Comparison of ENCODE assay signal across 8 cellular contexts in the genomic region with DNA sequence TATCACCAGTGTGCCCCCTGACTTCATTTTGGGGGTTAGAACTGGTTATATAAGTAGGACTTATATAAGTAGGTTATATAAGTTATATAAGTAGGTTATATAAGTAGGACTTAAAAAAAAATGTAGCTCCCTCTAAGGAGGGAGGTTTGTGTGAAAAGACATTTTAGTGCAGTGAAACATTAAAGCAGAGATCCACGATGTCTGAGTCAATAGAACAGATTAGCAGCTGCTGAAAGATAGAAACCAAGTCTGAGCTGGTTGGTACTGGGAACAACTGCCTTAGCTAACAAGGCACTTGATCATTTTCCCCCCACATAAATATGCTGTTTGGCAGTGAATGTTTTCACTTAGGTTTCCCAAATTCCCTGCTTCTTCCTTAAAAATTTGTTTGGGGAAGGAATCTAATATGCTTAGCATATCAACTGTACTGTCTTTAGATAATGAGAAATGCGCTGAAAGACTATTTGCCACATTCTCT. TPM values are rescaled to one million over a fixed set of nuclear protein-coding genes. Genes with fewer than 3 reads are reported as not detected.
DNase-seq lines count a peak whose midpoint lies in the region; ATAC-seq and TF ChIP-seq lines count a peak whose summit lies in the region.

No MANE protein-coding gene starts in this region.

- no peaks in the 10 kb centered on the region for H3K9me3 ChIP-seq in Loucy (ENCODE audit: insufficient read depth, low read depth, low read length)
- H3K9me3 ChIP-seq in mammary epithelial cell (replicated peaks; ENCODE audit: insufficient read depth, low read length): no peaks in the 10 kb centered on the region
- H3K9me3 ChIP-seq in mucosa of stomach (ENCODE audit: control insufficient read depth, low read length): no peaks in the 10 kb centered on the region

- H3K27ac ChIP-seq in mammary epithelial cell (ENCODE audit: insufficient read depth, low read depth, low read length): peak overlapping the region; percentile 83

- peak overlapping the region; percentile 96 for H3K4me3 ChIP-seq in Loucy (ENCODE audit: low read length, poor library complexity, severe bottlenecking)
- H3K4me3 ChIP-seq in mammary epithelial cell (replicated peaks in 1 of 3; ENCODE audit: insufficient read depth in 1 of 3, low read depth in 2 of 3, low read length in 3 of 3): peak overlapping the region; percentile 66 to 88 (median 87)
- H3K4me3 ChIP-seq in mucosa of stomach (ENCODE audit: low read length): no peak overlapping the region

- H3K79me2 ChIP-seq in Loucy (ENCODE audit: insufficient read depth, low read length): peaks cover 35% of the 10 kb centered on the region
- H3K79me2 ChIP-seq in mammary epithelial cell (ENCODE audit: insufficient read depth, low read length): peaks cover 32% of the 10 kb centered on the region

- DNase-seq in DMS53 (lab: John Stamatoyannopoulos, UW) (peak; percentile 61), mammary epithelial cell (peak; percentile 48), NCI-H1436 treated with DMSO at 0.1 percent for 48 hours (lab: John Stamatoyannopoulos, UW) (no peak), GM19240 (ENCODE audit: insufficient read length, low spot score) (no peak)
- DNase-seq in stimulated activated CD4-positive, alpha-beta T cell treated with anti-CD3 and anti-CD28 coated beads, Interleukin-1b, Interleukin-23, amount 100 ng/mL, for 48 hours: no peak

- H3K4me1 ChIP-seq in Loucy (ENCODE audit: insufficient read depth, low read length, poor library complexity, severe bottlenecking) (peaks cover 24% of the 10 kb centered on the region), mammary epithelial cell (ENCODE audit: insufficient read depth, low read length) (peaks cover 18% of the 10 kb centered on the region), mucosa of stomach (ENCODE audit: control insufficient read depth, insufficient read depth, low read length) (peaks cover 17% of the 10 kb centered on the region)

- intact Hi-C loops in mammary epithelial cell (cut with micrococcal nuclease): no loop called here

- dilution Hi-C loops in mammary epithelial cell (cut with HindIII; ENCODE audit: low sequenced_read_pairs): no loop called here

- H3K9me2 ChIP-seq in Loucy (replicated peaks; ENCODE audit: low read depth, low read length): no peaks in the 10 kb centered on the region

- H2AFZ ChIP-seq in Loucy (ENCODE audit: low read length) (peak overlapping the region; percentile 90), mammary epithelial cell (ENCODE audit: low read depth, low read length) (peak overlapping the region; percentile 96)

- H4K20me1 ChIP-seq in Loucy (ENCODE audit: insufficient read depth, low read length, poor library complexity, severe bottlenecking) (peaks cover 29% of the 10 kb centered on the region), mammary epithelial cell (ENCODE audit: insufficient read depth, low read length) (peaks cover 2% of the 10 kb centered on the region)

- no peaks in the 10 kb centered on the region for H3F3A ChIP-seq in Loucy (ENCODE audit: low read depth)

- in situ Hi-C loops in mammary epithelial cell (cut with MboI; ENCODE audit: low sequenced_read_pairs in 2 of 2): no loop called here

- no TSS peak for BruUV-seq in mammary epithelial cell (replicated peaks; lab: Mats Ljungman, UMichigan)

- TF ChIP-seq CTCF in Loucy (conservative IDR thresholded peaks at IDR 0.05; ENCODE audit: low read length) (no peak), mammary epithelial cell (conservative IDR thresholded peaks at IDR 0.05 in 1 of 2, IDR thresholded peaks at IDR 0.05 in 1 of 2; ENCODE audit: extremely low read depth in 1 of 2, insufficient read depth in 1 of 2, low read depth in 1 of 2, low read length in 2 of 2) (no peak)

- ATAC-seq in HG02870 (IDR thresholded peaks at IDR 0.05; ENCODE audit: unreplicated experiment): no peak

- CTCF ChIA-PET in mammary epithelial cell (lab: Charles Lee; ENCODE audit: low non-redundant PET): interaction anchor here (0.6 to 0.7 kb wide), 2 partner anchors 237 to 1312 kb away, joined by 3 to 7 read pairs; no protein-coding TSS in a partner anchor

- H3K36me3 ChIP-seq in Loucy (ENCODE audit: insufficient read depth, low read length) (peaks cover 17% of the 10 kb centered on the region), mammary epithelial cell (ENCODE audit: insufficient read depth, low read length) (peaks cover 23% of the 10 kb centered on the region), mucosa of stomach (ENCODE audit: control insufficient read depth, insufficient read depth, low read length) (peaks cover 4% of the 10 kb centered on the region)

- H3K9ac ChIP-seq in Loucy (ENCODE audit: low read depth, low read length, poor library complexity, severe bottlenecking) (peak overlapping the region; percentile 93), mammary epithelial cell (ENCODE audit: insufficient read depth, low read length) (peak overlapping the region; percentile 94), mucosa of stomach (ENCODE audit: low read length) (peak overlapping the region; percentile 93)

- WGBS in mammary epithelial cell (ENCODE audit: low coverage, missing lambda C conversion rate): 19% methylated on average over 2 of the region's 2 CpGs

- H3K4me2 ChIP-seq in Loucy (ENCODE audit: low read depth, low read length, poor library complexity, severe bottlenecking) (peak overlapping the region; percentile 93), mammary epithelial cell (ENCODE audit: insufficient read depth, low read depth, low read length) (peak overlapping the region; percentile 86)

- H3K27me3 ChIP-seq in Loucy (ENCODE audit: insufficient read depth, low read length, poor library complexity, severe bottlenecking): peaks cover 10% of the 10 kb centered on the region
- peaks cover 3% of the 10 kb centered on the region for H3K27me3 ChIP-seq in mammary epithelial cell (ENCODE audit: insufficient read depth, low read length)
- H3K27me3 ChIP-seq in mucosa of stomach (ENCODE audit: control insufficient read depth, insufficient read depth, low read length): no peaks in the 10 kb centered on the region

RNA-seq across cellular contexts. Expression of gene RPS12, which starts 2.1 kb away (rescaled TPM):
- 1,000 to 10,000 TPM in 1 of 2 donors, 100 to 1,000 TPM in 1; 811 to 1,276 TPM for total RNA-seq in mammary epithelial cell
- 5,395 TPM for polyA plus RNA-seq in mammary epithelial cell
- 1,447 TPM for polyA minus RNA-seq in mammary epithelial cell

RNA-seq across cellular contexts. Expression of gene SLC18B1, which starts 13.9 kb away (rescaled TPM):
- 10 to 100 TPM; 13.8 TPM for total RNA-seq in mammary epithelial cell
- 9.8 TPM for polyA plus RNA-seq in mammary epithelial cell
- 21.3 TPM for polyA minus RNA-seq in mammary epithelial cell

RNA-seq across cellular contexts. Expression of gene VNN2, which starts 54.6 kb away (rescaled TPM):
- total RNA-seq in mammary epithelial cell: not detected
- polyA plus RNA-seq in mammary epithelial cell: not detected
- not detected for polyA minus RNA-seq in mammary epithelial cell

Comparison
In these comparisons a context has a peak if more than half of its experiments do, and no peak if none do; other contexts are left out.
1. DNase-seq: peak in DMS53 (single experiment) and mammary epithelial cell (single experiment); none in NCI-H1436 treated with DMSO at 0.1 percent for 48 hours (single experiment), GM19240 (single experiment) and stimulated activated CD4-positive, alpha-beta T cell treated with anti-CD3 and anti-CD28 coated beads, Interleukin-1b, Interleukin-23, amount 100 ng/mL, for 48 hours (single experiment).
2. Peak in every context shown above with its lines, with median percentiles within 50 percentile points of each other: H3K9ac ChIP-seq.